1 cellular context compared by ENCODE assay signal in genomic region chr9:137491735-137492432, GRCh38.
TF ChIP-seq lines count a peak whose summit lies in the region.

No MANE protein-coding gene starts in this region.

TF ChIP-seq in K562, 482 proteins besides CTCF, POLR2A, EP300 and RAD21 (continued from another document and continues in another):
- TF ChIP-seq ZNF318 (IDR thresholded peaks at IDR 0.05; ENCODE audit: borderline replicate concordance in 1 of 2, low read depth in 1 of 2) (no peak), SREBF2 (CRISPR knock-in tag; IDR thresholded peaks at IDR 0.05) (no peak), BCL6 (CRISPR knock-in tag; IDR thresholded peaks at IDR 0.05) (no peak), TAF9B (IDR thresholded peaks at IDR 0.05; ENCODE audit: partially characterized antibody) (no peak), SNIP1 (IDR thresholded peaks at IDR 0.05; ENCODE audit: low read depth) (no peak), DLX4 (CRISPR knock-in tag; IDR thresholded peaks at IDR 0.05) (no peak), SP2 (IDR thresholded peaks at IDR 0.05; ENCODE audit: extremely low read depth, low read depth, low read length, poor library complexity, severe bottlenecking) (no peak), GATA2 (CRISPR knock-in tag; IDR thresholded peaks at IDR 0.05) (no peak), CGGBP1 (CRISPR knock-in tag; IDR thresholded peaks at IDR 0.05) (no peak), ZNF644 (tag; IDR thresholded peaks at IDR 0.05; ENCODE audit: low read depth) (no peak; the same call in 1 of the 2 replicates), MAFK (IDR thresholded peaks at IDR 0.05; ENCODE audit: low read length) (no peak), PTBP1 (IDR thresholded peaks at IDR 0.05; ENCODE audit: low read depth, low read length) (no peak), EWSR1 (IDR thresholded peaks at IDR 0.05; ENCODE audit: borderline replicate concordance, low read depth, partially characterized antibody) (no peak), ZNF408 (CRISPR knock-in tag; IDR thresholded peaks at IDR 0.05; ENCODE audit: low read depth) (no peak), USF1 (CRISPR knock-in tag; IDR thresholded peaks at IDR 0.05) (no peak), PREB (CRISPR knock-in tag; IDR thresholded peaks at IDR 0.05) (no peak), GTF2B (IDR thresholded peaks at IDR 0.05; ENCODE audit: extremely low read depth, insufficient read length) (no peak), SFPQ (IDR thresholded peaks at IDR 0.05; ENCODE audit: low read depth, low read length) (no peak), SMARCA4 (IDR thresholded peaks at IDR 0.05) (peak; percentile 58), ZNF174 (CRISPR knock-in tag; IDR thresholded peaks at IDR 0.05) (no peak), THAP7 (CRISPR knock-in tag; IDR thresholded peaks at IDR 0.05) (no peak), FOXK1 (CRISPR knock-in tag; IDR thresholded peaks at IDR 0.05; ENCODE audit: borderline replicate concordance) (no peak), MED1 (CRISPR knock-in tag; IDR thresholded peaks at IDR 0.05; ENCODE audit: borderline replicate concordance) (no peak), MNT (conservative IDR thresholded peaks at IDR 0.05) (no peak; a peak in 1 of 4 replicates), HDAC2 (IDR thresholded peaks at IDR 0.05) (peak; percentile 71), ZNF77 (CRISPR knock-in tag; IDR thresholded peaks at IDR 0.05) (no peak), CBFA2T2 (conservative IDR thresholded peaks at IDR 0.05) (peak; percentile 27; the same call in 1 of the 2 replicates), FOXK2 (conservative IDR thresholded peaks at IDR 0.05 in 1 of 2, IDR thresholded peaks at IDR 0.05 in 1 of 2; ENCODE audit: low read depth in 2 of 2) (0 out of 4 replicates have a peak, but pooled peaks have one; percentile 15 to 33), ZNF592 (IDR thresholded peaks at IDR 0.05) (no peak), ZNF280A (IDR thresholded peaks at IDR 0.05; ENCODE audit: low read depth, partially characterized antibody) (no peak), ELF1 (tag; IDR thresholded peaks at IDR 0.05) (peak; percentile 47; the same call in 1 of the 2 replicates), SRSF3 (IDR thresholded peaks at IDR 0.05; ENCODE audit: insufficient read depth, low read length) (no peak), TCF7L2 (IDR thresholded peaks at IDR 0.05; ENCODE audit: low read depth, low read length) (no peak), NR3C1 (CRISPR knock-in tag; IDR thresholded peaks at IDR 0.05) (no peak), ZNF551 (CRISPR knock-in tag; IDR thresholded peaks at IDR 0.05) (no peak), TARDBP (IDR thresholded peaks at IDR 0.05) (no peak), THRAP3 (IDR thresholded peaks at IDR 0.05; ENCODE audit: borderline replicate concordance) (no peak), ZNF830 (CRISPR knock-in tag; IDR thresholded peaks at IDR 0.05) (no peak), FUS (optimal IDR thresholded peaks at IDR 0.05; ENCODE audit: low read depth, low read length) (no peak)
